ENCODE assay signal across 9 cellular contexts in genomic region chr7:25852249-25852994, GRCh38.
DNase-seq lines count a peak whose midpoint lies in the region; ATAC-seq, FAIRE-seq and TF ChIP-seq lines count a peak whose summit lies in the region.
"Had no signal": no experiment of that assay in that cellular context is flagged by ENCODE, and none has a peak within 500 bp of the region (broad histone marks: within the 10 kb centered on the region; RNA-seq: fewer than 3 reads in every experiment).

No MANE protein-coding gene starts in this region.

- H4K20me1 ChIP-seq in K562 (replicated peaks; ENCODE audit: control insufficient read depth, insufficient read depth, low read length) = no peaks in the 10 kb centered on the region

- H3K9ac ChIP-seq in K562 (ENCODE audit: insufficient read depth in 1 of 2, low read depth in 2 of 2, low read length in 2 of 2) = no peak overlapping the region
- H3K9ac ChIP-seq in mesenchymal stem cell (ENCODE audit: low read length) = peak overlapping the region; percentile 83

- H3K9me3 ChIP-seq in breast epithelium (no peaks in the 10 kb centered on the region), K562 (replicated peaks; ENCODE audit: control insufficient read depth, insufficient read depth, low read depth, low read length) (no peaks in the 10 kb centered on the region), mesenchymal stem cell (ENCODE audit: control insufficient read depth, low read length) (no peaks in the 10 kb centered on the region), upper lobe of right lung (no peaks in the 10 kb centered on the region)

- CTCF ChIA-PET in MCF 10A (lab: Yijun Ruan, JAX) = interaction anchor here (0.6 to 9.7 kb wide), 40 partner anchors 12 to 631 kb away, joined by 3 to 93 read pairs (median 4); no protein-coding TSS in a partner anchor
- CTCF ChIA-PET in K562 (lab: Yijun Ruan, JAX; ENCODE audit: low intra/inter-chr PET ratio) = interaction anchor here (0.7 to 1.7 kb wide), 8 partner anchors 9 to 593 kb away, joined by 3 to 10 read pairs (median 4); no protein-coding TSS in a partner anchor

- peak overlapping the region; percentile 99 to 100 for H3K4ac ChIP-seq in mesenchymal stem cell (ENCODE audit: low read depth in 1 of 2, low read length in 2 of 2)

- H3K4me3 Mint-ChIP-seq in MCF 10A (ENCODE audit: unreplicated experiment) = no peak overlapping the region

- DNase-seq in breast epithelium (ENCODE audit: low spot score in 2 of 2) (no peak), MCF 10A (ENCODE audit: unreplicated experiment) (no peak), K562 (ENCODE audit: extremely low read depth in 1 of 4, low spot score in 3 of 4) (no peak), mesenchymal stem cell (peak; percentile 75), upper lobe of right lung (no peak), GOT3 (lab: John Stamatoyannopoulos, UW) (no peak), activated gamma-delta T cell treated with Interleukin-2 at 50 U/mL for 16 hours (no peak)
- DNase-seq: immature natural killer cell had no signal

- no peak for TF ChIP-seq CTCF in breast epithelium (IDR thresholded peaks at IDR 0.05)
- TF ChIP-seq CTCF in MCF 10A (IDR thresholded peaks at IDR 0.05; ENCODE audit: unreplicated experiment) = no peak
- TF ChIP-seq CTCF in K562 (IDR thresholded peaks at IDR 0.05 in 2 of 3, conservative IDR thresholded peaks at IDR 0.05 in 1 of 3; ENCODE audit: insufficient read depth in 2 of 3, low read depth in 1 of 3, low read length in 3 of 3) = no peak
- no peak for TF ChIP-seq CTCF in upper lobe of right lung (IDR thresholded peaks at IDR 0.05)

- no peaks in the 10 kb centered on the region for H3K79me1 ChIP-seq in mesenchymal stem cell (replicated peaks; ENCODE audit: low read length, poor library complexity, severe bottlenecking)

- H2BK12ac ChIP-seq in mesenchymal stem cell (ENCODE audit: low read length in 2 of 2) = peak overlapping the region; percentile 62 to 99

- H3K4me2 ChIP-seq in K562 (ENCODE audit: insufficient read depth, low read length) = peak overlapping the region; percentile 53; the same call in 1 of the 2 replicates
- H3K4me2 ChIP-seq in mesenchymal stem cell (ENCODE audit: low read length, poor library complexity, severe bottlenecking) = peak overlapping the region; percentile 72

- H2BK120ac ChIP-seq in mesenchymal stem cell (ENCODE audit: low read depth, low read length) = peak overlapping the region; percentile 100

- H3K27me3 Mint-ChIP-seq in MCF 10A (ENCODE audit: insufficient read depth, unreplicated experiment) = peaks cover 27% of the 10 kb centered on the region

- in situ Hi-C loops in K562 (cut with MboI) = loop anchor here (5.0 kb wide), 2 partner anchors 290 to 590 kb away; no protein-coding TSS in a partner anchor

- intact Hi-C loops in breast epithelium (cut with DNase I; ENCODE audit: low total_unique reads) = loop anchor here (5.0 to 10.0 kb wide), 3 partner anchors 185 to 1322 kb away; partner anchors contain the start of gene HOXA10
- intact Hi-C loops in MCF 10A (cut with micrococcal nuclease) = no loop called here
- intact Hi-C loops in K562 (cut with micrococcal nuclease) = loop anchor here (10.0 kb wide), 2 partner anchors 358 to 512 kb away; no protein-coding TSS in a partner anchor
- intact Hi-C loops in upper lobe of right lung (cut with DNase I) = loop anchor here (5.0 kb wide), 1 partner anchor 460 kb away; no protein-coding TSS in a partner anchor

- H2BK5ac ChIP-seq in mesenchymal stem cell (ENCODE audit: low read depth, low read length, poor library complexity, severe bottlenecking) = peak overlapping the region; percentile 96

- TF ChIP-seq POLR2A in breast epithelium (IDR thresholded peaks at IDR 0.05) = no peak
- TF ChIP-seq POLR2A in K562 (conservative IDR thresholded peaks at IDR 0.05) = no peak

- no peak for FAIRE-seq in K562 (lab: Jason Lieb, UNC)

- H2BK15ac ChIP-seq in mesenchymal stem cell (ENCODE audit: low read depth, poor library complexity, severe bottlenecking) = peak overlapping the region; percentile 94

- no peaks in the 10 kb centered on the region for H3K9me1 ChIP-seq in K562 (ENCODE audit: control insufficient read depth, insufficient read depth, low read length)

- H3K4me1 Mint-ChIP-seq in MCF 10A (ENCODE audit: insufficient read depth, unreplicated experiment) = peaks cover 11% of the 10 kb centered on the region

- H2AFZ ChIP-seq in K562 (ENCODE audit: low read depth, low read length) = peak overlapping the region; percentile 29; the same call in 1 of the 2 replicates
- H2AFZ ChIP-seq in mesenchymal stem cell (ENCODE audit: low read depth, low read length) = peak overlapping the region; percentile 67

- peak overlapping the region; percentile 97 for H2AK5ac ChIP-seq in mesenchymal stem cell (ENCODE audit: low read length, severe bottlenecking)

- WGBS in K562 (ENCODE audit: insufficient coverage, low coverage, missing lambda C conversion rate) = 52% methylated on average over 23 of the region's 78 CpGs
- under 1% methylated on average over 73 of the region's 78 CpGs for WGBS in mesenchymal stem cell

- ATAC-seq in K562 (no peak), upper lobe of right lung (no peak), GM19467 (IDR thresholded peaks at IDR 0.05; ENCODE audit: unreplicated experiment) (no peak)

- no peak for TF ChIP-seq RAD21 in K562 (CRISPR knock-in tag; conservative IDR thresholded peaks at IDR 0.05 in 1 of 2, IDR thresholded peaks at IDR 0.05 in 1 of 2)

- no peaks in the 10 kb centered on the region for H3K9me3 Mint-ChIP-seq in MCF 10A (ENCODE audit: unreplicated experiment)

- POLR2A ChIA-PET in MCF 10A (lab: Yijun Ruan, JAX) = interaction anchor here (0.7 to 1.5 kb wide), 5 partner anchors 9 to 817 kb away, joined by 3 to 4 read pairs (median 3); no protein-coding TSS in a partner anchor
- POLR2A ChIA-PET in K562 (lab: Yijun Ruan, JAX) = interaction anchor here (0.9 to 1.6 kb wide), 2 partner anchors 274 to 517 kb away, joined by 4 read pairs; no protein-coding TSS in a partner anchor

- BruUV-seq in MCF 10A (replicated peaks; lab: Mats Ljungman, UMichigan) (no TSS peak), K562 (replicated peaks; lab: Mats Ljungman, UMichigan) (no TSS peak)

- TF ChIP-seq EP300 in K562 (IDR thresholded peaks at IDR 0.05; ENCODE audit: low read length) = no peak

- H3K36me3 Mint-ChIP-seq in MCF 10A (ENCODE audit: insufficient read depth, unreplicated experiment) = no peaks in the 10 kb centered on the region

- H3K4me1 ChIP-seq in breast epithelium (peaks cover 0 to 9% of the 10 kb centered on the region in 2 donors), K562 (replicated peaks in 1 of 2; ENCODE audit: control insufficient read depth in 2 of 2, insufficient read depth in 2 of 2, low read length in 2 of 2) (peaks cover 11 to 17% of the 10 kb centered on the region in 2 experiments), mesenchymal stem cell (ENCODE audit: control insufficient read depth, insufficient read depth, low read depth, low read length) (peaks cover 17% of the 10 kb centered on the region), upper lobe of right lung (peaks cover 33% of the 10 kb centered on the region)

- H3K14ac ChIP-seq in mesenchymal stem cell (ENCODE audit: low read length in 2 of 2) = peak overlapping the region; percentile 83 to 96

- H3K18ac ChIP-seq in mesenchymal stem cell (ENCODE audit: low read depth in 1 of 2, low read length in 2 of 2) = peak overlapping the region; percentile 97 to 98

- H3K27me3 ChIP-seq in breast epithelium (peaks cover 7 to 71% of the 10 kb centered on the region in 2 donors), K562 (ENCODE audit: control insufficient read depth in 2 of 2, insufficient read depth in 2 of 2, low read length in 2 of 2) (no peaks in the 10 kb centered on the region), mesenchymal stem cell (ENCODE audit: control insufficient read depth in 1 of 2, insufficient read depth in 1 of 2, low read length in 2 of 2) (no peaks in the 10 kb centered on the region), upper lobe of right lung (peaks cover 80% of the 10 kb centered on the region)

- H3K27ac ChIP-seq in breast epithelium = peak overlapping the region; percentile 62 to 81
- no peak overlapping the region for H3K27ac ChIP-seq in K562 (ENCODE audit: extremely low read depth, low read depth, low read length)
- H3K27ac ChIP-seq in mesenchymal stem cell (ENCODE audit: low read length, poor library complexity, severe bottlenecking) = peak overlapping the region; percentile 90
- peak overlapping the region; percentile 26 for H3K27ac ChIP-seq in upper lobe of right lung

- H3K23ac ChIP-seq in mesenchymal stem cell (ENCODE audit: low read length in 2 of 2) = peak overlapping the region in 1 of 2 experiments; percentile 89

- H3K79me2 ChIP-seq in K562 (ENCODE audit: control insufficient read depth, insufficient read depth, low read length) = no peaks in the 10 kb centered on the region; the same call in 2 of the 3 replicates

- peak overlapping the region; percentile 99 for H4K91ac ChIP-seq in mesenchymal stem cell (ENCODE audit: low read length)

- H3K36me3 ChIP-seq in breast epithelium (no peaks in the 10 kb centered on the region), K562 (ENCODE audit: control insufficient read depth, insufficient read depth, low read length) (no peaks in the 10 kb centered on the region), mesenchymal stem cell (ENCODE audit: control insufficient read depth in 1 of 2, insufficient read depth in 2 of 2, low read depth in 1 of 2, low read length in 2 of 2) (no peaks in the 10 kb centered on the region), upper lobe of right lung (no peaks in the 10 kb centered on the region)

- peak overlapping the region; percentile 100 for H4K8ac ChIP-seq in mesenchymal stem cell (ENCODE audit: low read length)

- H3K4me3 ChIP-seq in breast epithelium (peak overlapping the region; percentile 17 to 67 (median 39)), K562 (no peak overlapping the region), mesenchymal stem cell (ENCODE audit: insufficient read depth in 1 of 2, low read depth in 1 of 2, low read length in 2 of 2) (peak overlapping the region; percentile 32 to 59), upper lobe of right lung (no peak overlapping the region)

- H3K27ac Mint-ChIP-seq in MCF 10A (ENCODE audit: low read depth, unreplicated experiment) = no peak overlapping the region

TF ChIP-seq in K562, 482 proteins besides CTCF, POLR2A, EP300 and RAD21 (continues in another document):
- TF ChIP-seq ZNF133 (CRISPR knock-in tag; IDR thresholded peaks at IDR 0.05) (no peak), ZSCAN29 (IDR thresholded peaks at IDR 0.05) (no peak), MXI1 (IDR thresholded peaks at IDR 0.05; ENCODE audit: low read depth, low read length) (no peak), TFAM (CRISPR knock-in tag; conservative IDR thresholded peaks at IDR 0.05) (no peak), NCOA2 (IDR thresholded peaks at IDR 0.05; ENCODE audit: partially characterized antibody in 2 of 2) (no peak), ETS2 (tag; IDR thresholded peaks at IDR 0.05; ENCODE audit: borderline replicate concordance, poor library complexity, severe bottlenecking) (no peak), PURB (CRISPR knock-in tag; IDR thresholded peaks at IDR 0.05; ENCODE audit: low read depth) (no peak), HNRNPL (IDR thresholded peaks at IDR 0.05; ENCODE audit: low read depth, low read length) (no peak), NR2C1 (IDR thresholded peaks at IDR 0.05) (no peak), NR2C1 (tag; IDR thresholded peaks at IDR 0.05) (no peak), CHD1 (IDR thresholded peaks at IDR 0.05; ENCODE audit: low read length) (no peak)

Comparison
In these comparisons a context has a peak if more than half of its experiments do, and no peak if none do; other contexts are left out.
1. H3K4me3 ChIP-seq: peak in breast epithelium (3 of 3) and mesenchymal stem cell (2 of 2); none in K562 (single experiment) and upper lobe of right lung (single experiment).